In the genomic region with DNA sequence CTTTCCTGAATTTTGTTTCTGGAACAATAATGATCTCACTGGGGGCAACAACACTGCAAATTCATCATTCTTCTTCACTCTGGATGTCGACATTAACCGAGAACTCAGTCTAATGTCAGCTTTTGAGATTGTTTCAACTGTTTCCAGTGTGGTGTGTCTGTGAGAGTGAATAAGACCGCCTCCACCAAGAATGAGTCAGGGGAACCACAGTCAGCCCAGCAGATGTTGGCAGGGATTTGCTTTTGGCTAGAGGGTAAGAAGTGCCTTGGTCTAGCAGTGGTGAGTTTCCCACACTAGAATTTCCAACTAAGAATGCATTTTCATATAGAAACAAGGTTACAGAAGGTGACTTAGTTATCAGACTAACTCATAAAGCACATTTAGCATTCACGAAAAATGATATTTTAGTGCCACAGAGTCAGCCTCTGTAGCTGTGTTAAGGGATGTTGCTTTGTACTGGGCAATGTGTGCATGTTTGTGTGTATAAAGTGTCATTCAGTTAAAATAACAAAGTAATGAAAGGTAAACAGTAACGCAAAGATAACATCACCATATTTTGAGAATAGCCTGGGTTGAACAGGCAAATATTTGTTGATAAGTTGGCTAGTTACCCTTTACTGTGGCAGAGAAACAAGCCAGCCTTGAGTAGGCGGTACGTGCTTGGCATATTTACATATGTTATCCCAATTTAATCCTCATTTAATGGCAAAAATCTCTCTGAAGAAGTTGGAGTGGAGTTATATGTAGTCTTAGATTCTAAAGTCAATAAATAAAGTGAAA, we compare ENCODE assay signal across 10 cellular contexts. TPM values are rescaled to one million over a fixed set of nuclear protein-coding genes. Genes with fewer than 3 reads are reported as not detected.
DNase-seq lines count a peak whose midpoint lies in the region; ATAC-seq and TF ChIP-seq lines count a peak whose summit lies in the region.
"Had no signal": no experiment of that assay in that cellular context is flagged by ENCODE, and none has a peak within 500 bp of the region (broad histone marks: within the 10 kb centered on the region; RNA-seq: fewer than 3 reads in every experiment).

No MANE protein-coding gene starts in this region.

- H3K9me3 Mint-ChIP-seq in activated CD4-positive, alpha-beta memory T cell treated with anti-CD3 and anti-CD28 coated beads for 36 hours: no peaks in the 10 kb centered on the region
- H3K9me3 Mint-ChIP-seq: activated naive CD4-positive, alpha-beta T cell treated with anti-CD3 and anti-CD28 coated beads, Interleukin-2, amount 50 U/mL, for 24 hours had no signal

- peak overlapping the region; percentile 33 for H2AFZ ChIP-seq in ACC112 (ENCODE audit: low read length, unreplicated experiment)

- H3K36me3 Mint-ChIP-seq in activated CD4-positive, alpha-beta memory T cell treated with anti-CD3 and anti-CD28 coated beads for 36 hours: no peaks in the 10 kb centered on the region
- H3K36me3 Mint-ChIP-seq: activated naive CD4-positive, alpha-beta T cell treated with anti-CD3 and anti-CD28 coated beads, Interleukin-2, amount 50 U/mL, for 24 hours had no signal

- ATAC-seq in GM21529 (IDR thresholded peaks at IDR 0.05; ENCODE audit: unreplicated experiment) (peak; percentile 88), HG03565 (IDR thresholded peaks at IDR 0.05; ENCODE audit: unreplicated experiment) (no peak), HG03460 (IDR thresholded peaks at IDR 0.05; ENCODE audit: unreplicated experiment) (no peak)

- H3K27me3 ChIP-seq in ACC112 (ENCODE audit: insufficient read depth, low read length) (no peaks in the 10 kb centered on the region), kidney epithelial cell (ENCODE audit: control insufficient read depth, insufficient read depth, low read length) (peaks cover under 1% of the 10 kb centered on the region), suprapubic skin (no peaks in the 10 kb centered on the region)

- no peaks in the 10 kb centered on the region for H3K36me3 ChIP-seq in ACC112 (ENCODE audit: insufficient read depth, low read length)
- no peaks in the 10 kb centered on the region for H3K36me3 ChIP-seq in kidney epithelial cell (ENCODE audit: control insufficient read depth, insufficient read depth, low read length)
- H3K36me3 ChIP-seq in suprapubic skin: no peaks in the 10 kb centered on the region

- H3K9me3 ChIP-seq in suprapubic skin: no peaks in the 10 kb centered on the region

- H3K4me1 ChIP-seq in ACC112 (ENCODE audit: control insufficient read depth, insufficient read depth, low read length, unreplicated experiment) (peaks cover 17% of the 10 kb centered on the region), suprapubic skin (peaks cover 16% of the 10 kb centered on the region)

- POLR2A ChIA-PET in activated CD4-positive, alpha-beta memory T cell treated with anti-CD3 and anti-CD28 coated beads for 36 hours (lab: Charles Lee): no interaction called here

- TF ChIP-seq CTCF in kidney epithelial cell (IDR thresholded peaks at IDR 0.05; ENCODE audit: insufficient read depth, low read length, poor library complexity, severe bottlenecking) (no peak), suprapubic skin (IDR thresholded peaks at IDR 0.05) (no peak)

- H3K27ac ChIP-seq in ACC112 (ENCODE audit: low read depth, low read length) (peak overlapping the region; percentile 59), suprapubic skin (no peak overlapping the region)

- 53% methylated on average over 7 of the region's 7 CpGs for WGBS in suprapubic skin

- H3K4me3 ChIP-seq in ACC112 (ENCODE audit: low read depth, low read length): peak overlapping the region; percentile 20; the same call in 1 of the 2 replicates
- no peak overlapping the region for H3K4me3 ChIP-seq in kidney epithelial cell (ENCODE audit: low read depth, low read length)
- H3K4me3 ChIP-seq in suprapubic skin: no peak overlapping the region

- no peaks in the 10 kb centered on the region for H3K79me2 ChIP-seq in ACC112 (ENCODE audit: control insufficient read depth, insufficient read depth, low read length, unreplicated experiment)

- CTCF ChIA-PET in activated CD4-positive, alpha-beta memory T cell treated with anti-CD3 and anti-CD28 coated beads for 36 hours (lab: Charles Lee): interaction anchor here (0.7 to 2.0 kb wide), 4 partner anchors 8 to 576 kb away, joined by 3 to 10 read pairs (median 5); no protein-coding TSS in a partner anchor

- H3K27ac Mint-ChIP-seq in activated CD4-positive, alpha-beta memory T cell treated with anti-CD3 and anti-CD28 coated beads for 36 hours: no peak overlapping the region
- H3K27ac Mint-ChIP-seq: activated naive CD4-positive, alpha-beta T cell treated with anti-CD3 and anti-CD28 coated beads, Interleukin-2, amount 50 U/mL, for 24 hours had no signal

- no peak for TF ChIP-seq EP300 in suprapubic skin (IDR thresholded peaks at IDR 0.05)

- DNase-seq in activated CD4-positive, alpha-beta memory T cell treated with anti-CD3 and anti-CD28 coated beads for 36 hours: peak; percentile 72
- DNase-seq in kidney epithelial cell (ENCODE audit: low read depth) (peak; percentile 51), RPMI8226 (no peak), suprapubic skin (ENCODE audit: low spot score in 2 of 2) (no peak)

- peaks cover 11% of the 10 kb centered on the region for H3K4me1 Mint-ChIP-seq in activated CD4-positive, alpha-beta memory T cell treated with anti-CD3 and anti-CD28 coated beads for 36 hours (ENCODE audit: low read depth)
- H3K4me1 Mint-ChIP-seq: activated naive CD4-positive, alpha-beta T cell treated with anti-CD3 and anti-CD28 coated beads, Interleukin-2, amount 50 U/mL, for 24 hours had no signal

- intact Hi-C loops in activated CD4-positive, alpha-beta memory T cell treated with anti-CD3 and anti-CD28 coated beads for 36 hours (cut with micrococcal nuclease): loop anchor here (2.0 kb wide), 1 partner anchor 16 kb away; no protein-coding TSS in a partner anchor

- H3K4me3 Mint-ChIP-seq in activated CD4-positive, alpha-beta memory T cell treated with anti-CD3 and anti-CD28 coated beads for 36 hours: no peak overlapping the region
- H3K4me3 Mint-ChIP-seq: activated naive CD4-positive, alpha-beta T cell treated with anti-CD3 and anti-CD28 coated beads, Interleukin-2, amount 50 U/mL, for 24 hours had no signal

- no peak for TF ChIP-seq POLR2A in suprapubic skin (IDR thresholded peaks at IDR 0.05)

- H3K27me3 Mint-ChIP-seq in activated CD4-positive, alpha-beta memory T cell treated with anti-CD3 and anti-CD28 coated beads for 36 hours: no peaks in the 10 kb centered on the region
- H3K27me3 Mint-ChIP-seq: activated naive CD4-positive, alpha-beta T cell treated with anti-CD3 and anti-CD28 coated beads, Interleukin-2, amount 50 U/mL, for 24 hours had no signal

RNA-seq across cellular contexts. Expression of gene DRD3, which starts 33.8 kb away (rescaled TPM):
- not detected for total RNA-seq in activated CD4-positive, alpha-beta memory T cell treated with anti-CD3 and anti-CD28 coated beads for 36 hours
- total RNA-seq in kidney epithelial cell (not detected in 2 replicates), suprapubic skin (not detected)
- total RNA-seq: mononuclear cell had no signal

Comparison
In these comparisons a context has a peak if more than half of its experiments do, and no peak if none do; other contexts are left out.
1. DNase-seq: peak in activated CD4-positive, alpha-beta memory T cell treated with anti-CD3 and anti-CD28 coated beads for 36 hours (single experiment) and kidney epithelial cell (single experiment); none in RPMI8226 (single experiment) and suprapubic skin (0 of 2).